1 cellular context compared by ENCODE assay signal in the genomic region with DNA sequence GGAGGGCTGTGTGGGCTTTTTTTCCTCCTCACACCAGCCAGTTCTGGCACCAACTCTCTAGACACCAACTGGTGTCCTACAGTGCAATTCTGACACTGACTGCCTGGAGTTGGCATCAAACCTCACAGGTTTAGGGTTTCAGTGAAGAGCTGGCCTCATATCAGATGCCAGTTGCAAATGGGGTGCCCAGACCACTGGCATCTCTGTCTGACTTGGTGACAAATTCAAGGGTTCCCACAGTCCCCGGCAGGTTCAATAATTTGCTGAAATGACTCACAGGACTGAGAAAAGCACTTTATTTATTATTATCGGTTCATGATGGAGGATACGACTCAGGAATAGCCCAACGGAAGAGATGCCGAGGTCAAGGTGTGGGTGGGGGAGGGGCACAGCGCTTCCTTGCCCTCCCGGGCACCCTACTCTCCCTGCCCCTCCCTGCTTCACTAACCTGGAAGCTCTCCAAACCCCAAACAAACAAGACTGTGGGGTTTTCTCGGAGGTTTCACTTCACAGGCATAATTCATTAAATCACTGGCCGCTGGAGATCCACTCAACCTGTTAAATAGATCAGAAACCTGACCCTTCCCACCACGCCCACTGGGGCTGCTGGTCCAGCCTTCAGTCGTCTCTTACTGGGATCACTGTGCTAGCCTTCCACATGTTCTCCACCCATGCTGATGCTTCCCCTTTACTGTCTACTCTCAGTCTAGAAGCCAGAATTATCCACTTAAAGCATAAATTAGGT.
TF ChIP-seq lines count a peak whose summit lies in the region.

No MANE protein-coding gene starts in this region.

TF ChIP-seq in HepG2, 621 proteins besides CTCF, POLR2A, EP300 and RAD21 (continued from another document):
- TF ChIP-seq, protein P1, sequence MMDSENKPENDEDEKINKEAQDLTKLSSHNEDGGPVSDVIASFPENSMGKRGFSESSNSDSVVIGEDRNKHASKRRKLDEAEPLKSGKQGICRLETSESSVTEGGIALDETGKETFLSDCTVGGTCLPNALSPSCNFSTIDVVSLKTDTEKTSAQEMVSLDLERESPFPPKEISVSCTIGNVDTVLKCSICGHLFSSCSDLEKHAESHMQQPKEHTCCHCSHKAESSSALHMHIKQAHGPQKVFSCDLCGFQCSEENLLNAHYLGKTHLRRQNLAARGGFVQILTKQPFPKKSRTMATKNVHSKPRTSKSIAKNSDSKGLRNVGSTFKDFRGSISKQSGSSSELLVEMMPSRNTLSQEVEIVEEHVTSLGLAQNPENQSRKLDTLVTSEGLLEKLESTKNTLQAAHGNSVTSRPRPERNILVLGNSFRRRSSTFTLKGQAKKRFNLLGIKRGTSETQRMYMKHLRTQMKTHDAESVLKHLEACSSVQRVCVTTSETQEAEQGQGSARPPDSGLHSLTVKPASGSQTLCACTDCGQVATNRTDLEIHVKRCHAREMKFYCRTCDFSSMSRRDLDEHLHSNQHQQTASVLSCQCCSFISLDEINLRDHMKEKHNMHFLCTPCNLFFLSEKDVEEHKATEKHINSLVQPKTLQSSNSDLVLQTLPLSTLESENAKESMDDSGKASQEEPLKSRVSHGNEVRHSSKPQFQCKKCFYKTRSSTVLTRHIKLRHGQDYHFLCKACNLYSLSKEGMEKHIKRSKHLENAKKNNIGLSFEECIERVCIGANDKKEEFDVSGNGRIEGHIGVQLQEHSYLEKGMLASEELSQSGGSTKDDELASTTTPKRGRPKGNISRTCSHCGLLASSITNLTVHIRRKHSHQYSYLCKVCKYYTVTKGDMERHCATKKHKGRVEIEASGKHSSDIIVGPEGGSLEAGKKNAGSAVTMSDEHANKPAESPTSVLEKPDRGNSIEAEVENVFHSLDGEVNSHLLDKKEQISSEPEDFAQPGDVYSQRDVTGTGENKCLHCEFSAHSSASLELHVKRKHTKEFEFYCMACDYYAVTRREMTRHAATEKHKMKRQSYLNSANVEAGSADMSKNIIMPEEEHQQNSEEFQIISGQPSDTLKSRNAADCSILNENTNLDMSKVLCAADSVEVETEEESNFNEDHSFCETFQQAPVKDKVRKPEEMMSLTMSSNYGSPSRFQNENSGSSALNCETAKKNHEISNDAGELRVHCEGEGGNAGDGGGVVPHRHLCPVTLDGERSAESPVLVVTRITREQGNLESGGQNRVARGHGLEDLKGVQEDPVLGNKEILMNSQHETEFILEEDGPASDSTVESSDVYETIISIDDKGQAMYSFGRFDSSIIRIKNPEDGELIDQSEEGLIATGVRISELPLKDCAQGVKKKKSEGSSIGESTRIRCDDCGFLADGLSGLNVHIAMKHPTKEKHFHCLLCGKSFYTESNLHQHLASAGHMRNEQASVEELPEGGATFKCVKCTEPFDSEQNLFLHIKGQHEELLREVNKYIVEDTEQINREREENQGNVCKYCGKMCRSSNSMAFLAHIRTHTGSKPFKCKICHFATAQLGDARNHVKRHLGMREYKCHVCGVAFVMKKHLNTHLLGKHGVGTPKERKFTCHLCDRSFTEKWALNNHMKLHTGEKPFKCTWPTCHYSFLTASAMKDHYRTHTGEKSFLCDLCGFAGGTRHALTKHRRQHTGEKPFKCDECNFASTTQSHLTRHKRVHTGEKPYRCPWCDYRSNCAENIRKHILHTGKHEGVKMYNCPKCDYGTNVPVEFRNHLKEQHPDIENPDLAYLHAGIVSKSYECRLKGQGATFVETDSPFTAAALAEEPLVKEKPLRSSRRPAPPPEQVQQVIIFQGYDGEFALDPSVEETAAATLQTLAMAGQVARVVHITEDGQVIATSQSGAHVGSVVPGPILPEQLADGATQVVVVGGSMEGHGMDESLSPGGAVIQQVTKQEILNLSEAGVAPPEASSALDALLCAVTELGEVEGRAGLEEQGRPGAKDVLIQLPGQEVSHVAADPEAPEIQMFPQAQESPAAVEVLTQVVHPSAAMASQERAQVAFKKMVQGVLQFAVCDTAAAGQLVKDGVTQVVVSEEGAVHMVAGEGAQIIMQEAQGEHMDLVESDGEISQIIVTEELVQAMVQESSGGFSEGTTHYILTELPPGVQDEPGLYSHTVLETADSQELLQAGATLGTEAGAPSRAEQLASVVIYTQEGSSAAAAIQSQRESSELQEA (CRISPR knock-in tag; IDR thresholded peaks at IDR 0.05; ENCODE audit: not compliant biosample characterization) = no peak
- TF ChIP-seq GFI1 (CRISPR knock-in tag; IDR thresholded peaks at IDR 0.05; ENCODE audit: borderline replicate concordance) = no peak
